ENCODE assay signal across 12 cellular contexts in the genomic region with DNA sequence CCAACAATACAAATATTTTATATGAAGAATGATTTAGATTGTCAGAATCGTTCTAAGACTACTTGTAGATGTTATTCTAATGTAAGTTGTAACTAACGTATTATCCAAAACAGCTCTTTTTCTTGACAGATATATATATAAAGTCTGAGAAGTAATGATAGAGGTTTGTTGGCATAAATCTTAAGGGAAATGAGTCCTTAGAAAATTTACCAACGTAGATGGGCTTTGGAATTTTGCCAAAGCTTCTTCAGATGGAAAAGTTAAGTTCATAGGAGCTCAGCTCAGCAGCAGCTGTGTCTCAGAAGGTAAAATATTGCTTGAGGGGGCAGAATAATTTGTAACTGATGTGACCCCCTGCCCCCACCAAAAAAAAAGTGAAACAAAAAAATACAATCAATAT.
A peak's percentile ranks its signal among the peaks of the same experiment; 100 is the strongest.
DNase-seq lines count a peak whose midpoint lies in the region; ATAC-seq and TF ChIP-seq lines count a peak whose summit lies in the region.
"Had no signal": no experiment of that assay in that cellular context is flagged by ENCODE, and none has a peak within 500 bp of the region (broad histone marks: within the 10 kb centered on the region; RNA-seq: fewer than 3 reads in every experiment).

No MANE protein-coding gene starts in this region.

- no peak for ATAC-seq in Panc1
- ATAC-seq: GM23338 had no signal

- TF ChIP-seq CTCF in AG04450 (IDR thresholded peaks at IDR 0.05; ENCODE audit: low read depth, low read length) (no peak), Panc1 (IDR thresholded peaks at IDR 0.05) (no peak), osteoblast (IDR thresholded peaks at IDR 0.05; ENCODE audit: extremely low read depth, low read depth, low read length) (no peak)

- H3K36me3 ChIP-seq in Panc1 (ENCODE audit: control insufficient read depth, insufficient read depth, low read length), result no peaks in the 10 kb centered on the region; the same call in 1 of the 2 replicates
- no peaks in the 10 kb centered on the region for H3K36me3 ChIP-seq in endocrine pancreas (ENCODE audit: control insufficient read depth, insufficient read depth, low read length)
- no peaks in the 10 kb centered on the region for H3K36me3 ChIP-seq in osteoblast (ENCODE audit: insufficient read depth, low read length)
- no peaks in the 10 kb centered on the region for H3K36me3 ChIP-seq in H7 (replicated peaks; ENCODE audit: control insufficient read depth, insufficient read depth, low read length)

- no peaks in the 10 kb centered on the region; the same call in 1 of the 2 replicates for H3K9me3 ChIP-seq in AG04450 (ENCODE audit: control insufficient read depth, insufficient read depth, low read length)
- no peaks in the 10 kb centered on the region for H3K9me3 ChIP-seq in Panc1 (ENCODE audit: control insufficient read depth, insufficient read depth, low read depth, low read length)
- H3K9me3 ChIP-seq in endocrine pancreas (ENCODE audit: control insufficient read depth, low read length), result no peaks in the 10 kb centered on the region
- no peaks in the 10 kb centered on the region for H3K9me3 ChIP-seq in osteoblast (ENCODE audit: low read depth, low read length)

- no peaks in the 10 kb centered on the region for H4K20me1 ChIP-seq in osteoblast (ENCODE audit: insufficient read depth, low read length)

- no peak for DNase-seq in AG04450 (ENCODE audit: low read depth, low spot score)
- DNase-seq in Panc1 (ENCODE audit: low read depth, low spot score), result no peak
- peak; percentile 22 for DNase-seq in osteoblast (ENCODE audit: insufficient read length, low spot score, missing footprints)
- no peak for DNase-seq in H7
- no peak for DNase-seq in central memory CD4-positive, alpha-beta T cell
- no peak for DNase-seq in DMS114 treated with DMSO at 0.1 percent for 48 hours (lab: John Stamatoyannopoulos, UW; ENCODE audit: unreplicated experiment)
- DNase-seq in HPDE6-E6E7 (ENCODE audit: extremely low spot score), result no peak
- DNase-seq: activated CD4-positive, alpha-beta memory T cell treated with anti-CD3 and anti-CD28 coated beads for 36 hours; NCI-H187 treated with DMSO at 0.1 percent for 48 hours; stimulated activated naive CD4-positive, alpha-beta T cell had no signal

- H2AFZ ChIP-seq in osteoblast (ENCODE audit: low read length), result no peak overlapping the region
- H2AFZ ChIP-seq: GM23338 had no signal

- H3K27me3 ChIP-seq in AG04450 (ENCODE audit: control insufficient read depth, insufficient read depth, low read length), result no peaks in the 10 kb centered on the region
- H3K27me3 ChIP-seq in Panc1 (ENCODE audit: control insufficient read depth, insufficient read depth, low read length), result no peaks in the 10 kb centered on the region
- no peaks in the 10 kb centered on the region for H3K27me3 ChIP-seq in endocrine pancreas (ENCODE audit: control insufficient read depth, insufficient read depth, low read length)
- H3K27me3 ChIP-seq in osteoblast (ENCODE audit: insufficient read depth, low read length), result no peaks in the 10 kb centered on the region
- no peaks in the 10 kb centered on the region for H3K27me3 ChIP-seq in H7 (ENCODE audit: control insufficient read depth, insufficient read depth, low read length)

- H3K79me2 ChIP-seq in osteoblast (ENCODE audit: insufficient read depth, low read length), result peaks cover 50% of the 10 kb centered on the region

- H3K27ac ChIP-seq in AG04450 (ENCODE audit: low read depth, low read length) (no peak overlapping the region), Panc1 (ENCODE audit: low read length) (peak overlapping the region; percentile 75; the same call in 1 of the 2 replicates), osteoblast (ENCODE audit: low read depth, low read length) (peak overlapping the region; percentile 74)

- H3K4me3 ChIP-seq in AG04450 (ENCODE audit: low read depth, low read length) (peak overlapping the region; percentile 51), Panc1 (ENCODE audit: low read depth in 2 of 2, low read length in 2 of 2) (peak overlapping the region; percentile 24 to 49; a peak in 3 of 4 replicates), endocrine pancreas (ENCODE audit: control insufficient read depth, insufficient read depth, low read length) (peak overlapping the region; percentile 84), osteoblast (ENCODE audit: insufficient read depth, low read length) (peak overlapping the region; percentile 53), H7 (ENCODE audit: insufficient read depth, low read depth, low read length) (no peak overlapping the region)
- H3K4me3 ChIP-seq: GM23338 had no signal

- BruUV-seq in Panc1 (replicated peaks; lab: Mats Ljungman, UMichigan), result no TSS peak

- in situ Hi-C loops in Panc1 (cut with HindIII; ENCODE audit: low pct_unique_long_range_greater_than_20kb, low sequenced_read_pairs), result no loop called here

- H3K4me2 ChIP-seq in osteoblast (ENCODE audit: insufficient read depth, low read length), result peak overlapping the region; percentile 75
- H3K4me2 ChIP-seq: GM23338 had no signal

- POLR2A ChIA-PET in AG04450 (lab: Yijun Ruan, JAX) (no interaction called here), Panc1 (lab: Charles Lee) (interaction anchor here (0.5 to 0.6 kb wide), 2 partner anchors 33 to 189 kb away, joined by 3 to 7 read pairs; no protein-coding TSS in a partner anchor)

- intact Hi-C loops in Panc1 (cut with micrococcal nuclease; ENCODE audit: unreplicated experiment), result no loop called here

- peaks cover 18% of the 10 kb centered on the region for H3K4me1 ChIP-seq in Panc1 (ENCODE audit: control insufficient read depth, insufficient read depth, low read length)
- peaks cover 23% of the 10 kb centered on the region for H3K4me1 ChIP-seq in endocrine pancreas (ENCODE audit: control insufficient read depth, insufficient read depth, low read length)
- peaks cover 12% of the 10 kb centered on the region for H3K4me1 ChIP-seq in osteoblast (ENCODE audit: insufficient read depth, low read length)

- CTCF ChIA-PET in AG04450 (lab: Charles Lee), result interaction anchor here (1.2 kb wide), 2 partner anchors 35 kb away, joined by 4 to 5 read pairs; no protein-coding TSS in a partner anchor
- CTCF ChIA-PET in Panc1 (lab: Charles Lee), result interaction anchor here (0.5 kb wide), 1 partner anchor 60 kb away, joined by 4 read pairs; no protein-coding TSS in a partner anchor

- no peak overlapping the region for H3K9ac ChIP-seq in endocrine pancreas (ENCODE audit: control insufficient read depth, insufficient read depth, low read length)
